In genomic region chr9:4315582-4316215, GRCh38 we compare ENCODE assay signal across 8 cellular contexts. TPM values are rescaled to one million over a fixed set of nuclear protein-coding genes. Genes with fewer than 3 reads are reported as not detected.
A peak's percentile ranks its signal among the peaks of the same experiment; 100 is the strongest.
DNase-seq lines count a peak whose midpoint lies in the region; ATAC-seq and TF ChIP-seq lines count a peak whose summit lies in the region.

No MANE protein-coding gene starts in this region.

- intact Hi-C loops in CD4-positive, alpha-beta memory T cell (cut with micrococcal nuclease): loop anchor here (1.0 to 5.0 kb wide), 4 partner anchors 18 to 607 kb away; no protein-coding TSS in a partner anchor
- intact Hi-C loops in activated CD8-positive, alpha-beta T cell treated with anti-CD3 and anti-CD28 coated beads for 36 hours (cut with micrococcal nuclease): loop anchor here (5.0 to 10.0 kb wide), 2 partner anchors 52 to 319 kb away; no protein-coding TSS in a partner anchor

- H3K36me3 Mint-ChIP-seq in CD4-positive, alpha-beta memory T cell: no peaks in the 10 kb centered on the region
- no peaks in the 10 kb centered on the region for H3K36me3 Mint-ChIP-seq in activated CD8-positive, alpha-beta T cell treated with anti-CD3 and anti-CD28 coated beads for 36 hours (ENCODE audit: low read depth)
- no peaks in the 10 kb centered on the region for H3K36me3 Mint-ChIP-seq in effector memory CD8-positive, alpha-beta T cell (ENCODE audit: insufficient read depth)
- no peaks in the 10 kb centered on the region for H3K36me3 Mint-ChIP-seq in stimulated activated naive B cell treated with anti-CD40 and anti-IgM and Interleukin-4, amounts not matched to agents 10 μg/mL and 1 μg/mL and 100 μg/mL, for 72 hours

- no peaks in the 10 kb centered on the region for H3K9me3 ChIP-seq in CD4-positive, alpha-beta memory T cell (ENCODE audit: control insufficient read depth in 1 of 2, low read length in 2 of 2)

- POLR2A ChIA-PET in CD4-positive, alpha-beta memory T cell (lab: Charles Lee; ENCODE audit: partially characterized antibody): no interaction called here
- POLR2A ChIA-PET in activated CD8-positive, alpha-beta T cell treated with anti-CD3 and anti-CD28 coated beads for 36 hours (lab: Charles Lee): interaction anchor here (1.6 kb wide), 1 partner anchor 50 kb away, joined by 5 read pairs; no protein-coding TSS in a partner anchor

- H3K27ac ChIP-seq in CD4-positive, alpha-beta memory T cell (ENCODE audit: low read depth, low read length): no peak overlapping the region

- no peaks in the 10 kb centered on the region for H3K27me3 ChIP-seq in CD4-positive, alpha-beta memory T cell (ENCODE audit: insufficient read depth, low read length)

- DNase-seq in CD4-positive, alpha-beta memory T cell: peak; percentile 54 to 57 (median 56)
- DNase-seq in NCI-H69 (lab: John Stamatoyannopoulos, UW) (peak; percentile 78), myocyte (ENCODE audit: low read depth) (peak; percentile 68)
- peak; percentile 89 for DNase-seq in activated CD8-positive, alpha-beta T cell treated with anti-CD3 and anti-CD28 coated beads for 36 hours
- peak; percentile 60 to 67 (median 65) for DNase-seq in effector memory CD8-positive, alpha-beta T cell
- DNase-seq in stimulated activated naive B cell treated with anti-CD40 and anti-IgM and Interleukin-4, amounts not matched to agents 10 μg/mL and 1 μg/mL and 100 μg/mL, for 72 hours: peak; percentile 49

- H3K27ac Mint-ChIP-seq in CD4-positive, alpha-beta memory T cell: no peak overlapping the region
- H3K27ac Mint-ChIP-seq in activated CD8-positive, alpha-beta T cell treated with anti-CD3 and anti-CD28 coated beads for 36 hours: no peak overlapping the region
- no peak overlapping the region for H3K27ac Mint-ChIP-seq in effector memory CD8-positive, alpha-beta T cell
- no peak overlapping the region for H3K27ac Mint-ChIP-seq in stimulated activated naive B cell treated with anti-CD40 and anti-IgM and Interleukin-4, amounts not matched to agents 10 μg/mL and 1 μg/mL and 100 μg/mL, for 72 hours

- peaks cover 3 to 6% of the 10 kb centered on the region in 2 donors for H3K27me3 Mint-ChIP-seq in CD4-positive, alpha-beta memory T cell
- peaks cover 4% of the 10 kb centered on the region for H3K27me3 Mint-ChIP-seq in activated CD8-positive, alpha-beta T cell treated with anti-CD3 and anti-CD28 coated beads for 36 hours
- H3K27me3 Mint-ChIP-seq in effector memory CD8-positive, alpha-beta T cell: peaks cover 15 to 21% of the 10 kb centered on the region in 2 donors
- peaks cover 24 to 30% of the 10 kb centered on the region in 2 donors for H3K27me3 Mint-ChIP-seq in stimulated activated naive B cell treated with anti-CD40 and anti-IgM and Interleukin-4, amounts not matched to agents 10 μg/mL and 1 μg/mL and 100 μg/mL, for 72 hours

- ATAC-seq in GM19328 (IDR thresholded peaks at IDR 0.05; ENCODE audit: unreplicated experiment): peak; percentile 84
- peak; percentile 93 for ATAC-seq in HG03378 (IDR thresholded peaks at IDR 0.05; ENCODE audit: unreplicated experiment)
- peak; percentile 98 for ATAC-seq in activated CD8-positive, alpha-beta T cell treated with anti-CD3 and anti-CD28 coated beads for 36 hours
- ATAC-seq in effector memory CD8-positive, alpha-beta T cell (replicated peaks): peak; percentile 92
- peak; percentile 95 to 97 for ATAC-seq in stimulated activated naive B cell treated with anti-CD40 and anti-IgM and Interleukin-4, amounts not matched to agents 10 μg/mL and 1 μg/mL and 100 μg/mL, for 72 hours (replicated peaks)

- H3K36me3 ChIP-seq in CD4-positive, alpha-beta memory T cell (ENCODE audit: insufficient read depth, low read length): no peaks in the 10 kb centered on the region

- H3K4me3 ChIP-seq in CD4-positive, alpha-beta memory T cell (ENCODE audit: low read length in 2 of 2): no peak overlapping the region

- no peaks in the 10 kb centered on the region for H3K4me1 Mint-ChIP-seq in CD4-positive, alpha-beta memory T cell
- H3K4me1 Mint-ChIP-seq in activated CD8-positive, alpha-beta T cell treated with anti-CD3 and anti-CD28 coated beads for 36 hours (ENCODE audit: low read depth): peaks cover 17% of the 10 kb centered on the region
- H3K4me1 Mint-ChIP-seq in effector memory CD8-positive, alpha-beta T cell (ENCODE audit: low read depth in 2 of 2): no peaks in the 10 kb centered on the region
- H3K4me1 Mint-ChIP-seq in stimulated activated naive B cell treated with anti-CD40 and anti-IgM and Interleukin-4, amounts not matched to agents 10 μg/mL and 1 μg/mL and 100 μg/mL, for 72 hours: no peaks in the 10 kb centered on the region

- CTCF ChIA-PET in CD4-positive, alpha-beta memory T cell (lab: Charles Lee; ENCODE audit: partially characterized antibody): interaction anchor here (0.6 to 6.9 kb wide), 20 partner anchors 10 to 610 kb away, joined by 3 to 73 read pairs (median 4); partner anchors contain the start of gene AK3
- CTCF ChIA-PET in activated CD8-positive, alpha-beta T cell treated with anti-CD3 and anti-CD28 coated beads for 36 hours (lab: Charles Lee): interaction anchor here (0.6 to 10.2 kb wide), 24 partner anchors 10 to 345 kb away, joined by 3 to 147 read pairs (median 5); no protein-coding TSS in a partner anchor

- H3K4me1 ChIP-seq in CD4-positive, alpha-beta memory T cell (ENCODE audit: insufficient read depth, low read length): no peaks in the 10 kb centered on the region

- H3K4me3 Mint-ChIP-seq in CD4-positive, alpha-beta memory T cell: no peak overlapping the region
- H3K4me3 Mint-ChIP-seq in activated CD8-positive, alpha-beta T cell treated with anti-CD3 and anti-CD28 coated beads for 36 hours: no peak overlapping the region
- H3K4me3 Mint-ChIP-seq in effector memory CD8-positive, alpha-beta T cell: no peak overlapping the region
- no peak overlapping the region for H3K4me3 Mint-ChIP-seq in stimulated activated naive B cell treated with anti-CD40 and anti-IgM and Interleukin-4, amounts not matched to agents 10 μg/mL and 1 μg/mL and 100 μg/mL, for 72 hours

- TF ChIP-seq CTCF in activated CD8-positive, alpha-beta T cell treated with anti-CD3 and anti-CD28 coated beads for 36 hours (IDR thresholded peaks at IDR 0.05): peak; percentile 89

- peaks cover 0 to 2% (median 0%) of the 10 kb centered on the region in 8 donors for H3K9me3 Mint-ChIP-seq in CD4-positive, alpha-beta memory T cell
- no peaks in the 10 kb centered on the region for H3K9me3 Mint-ChIP-seq in activated CD8-positive, alpha-beta T cell treated with anti-CD3 and anti-CD28 coated beads for 36 hours
- no peaks in the 10 kb centered on the region for H3K9me3 Mint-ChIP-seq in effector memory CD8-positive, alpha-beta T cell
- peaks cover 0 to 2% of the 10 kb centered on the region in 2 donors for H3K9me3 Mint-ChIP-seq in stimulated activated naive B cell treated with anti-CD40 and anti-IgM and Interleukin-4, amounts not matched to agents 10 μg/mL and 1 μg/mL and 100 μg/mL, for 72 hours

RNA-seq across cellular contexts. Expression of gene GLIS3, which starts 15.8 kb away (rescaled TPM):
- total RNA-seq in CD4-positive, alpha-beta memory T cell: 1 to 10 TPM; 2.0 to 2.8 TPM
- polyA plus RNA-seq in CD4-positive, alpha-beta memory T cell: under 1 TPM in 1 of 2 donors, not detected in 1; 0.61 TPM
- 1 to 10 TPM; 1.5 to 2.1 TPM for total RNA-seq in activated CD8-positive, alpha-beta T cell treated with anti-CD3 and anti-CD28 coated beads for 36 hours
- total RNA-seq in myocyte: 2.6 and 3.2 TPM in 2 replicates
- 5.7 TPM for polyA plus RNA-seq in myocyte (2012)
